13 cellular contexts compared by ENCODE assay signal in the genomic region with DNA sequence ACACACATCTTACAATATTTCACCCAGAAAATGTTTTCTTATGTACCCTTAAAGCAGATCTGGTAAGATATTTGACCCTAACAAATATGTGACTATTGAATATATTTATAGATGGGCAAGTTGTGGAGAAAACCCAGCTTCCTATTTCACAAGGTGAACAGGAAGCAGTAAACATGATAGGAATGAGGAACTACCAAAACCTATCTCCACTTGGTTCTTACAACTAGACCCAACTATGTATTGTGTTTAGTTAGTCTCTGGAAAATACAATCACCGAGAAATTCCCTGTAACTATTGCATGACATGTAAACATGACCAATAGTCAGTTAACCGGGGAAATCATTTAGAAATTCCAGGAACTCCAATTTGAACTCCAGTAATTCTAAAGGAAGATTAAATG.
"Had no signal": no experiment of that assay in that cellular context is flagged by ENCODE, and none has a peak within 500 bp of the region (broad histone marks: within the 10 kb centered on the region; RNA-seq: fewer than 3 reads in every experiment).

No MANE protein-coding gene starts in this region.

- ATAC-seq: activated T-cell treated with anti-CD3 and anti-CD28 coated beads, Interleukin-2, amount 50 U/mL, for 4 hours; left lung; natural killer cell treated with Interleukin-12 subunit alpha and Interleukin-12 subunit beta and Interleukin-15 and Interleukin-18, amount 100 ng/mL, for 72 hours; stimulated activated naive CD8-positive, alpha-beta T cell treated with anti-CD3 and anti-CD28 coated beads, Interleukin-15, amount 100 ng/mL, for 72 hours had no signal

- DNase-seq: activated CD4-positive, alpha-beta T cell treated with anti-CD3 and anti-CD28 coated beads for 1 hour; activated CD4-positive, alpha-beta T cell treated with anti-CD3 and anti-CD28 coated beads, Interleukin-2, amount 50 U/mL, for 48 hours; activated gamma-delta T cell; activated T-cell treated with anti-CD3 and anti-CD28 coated beads, Interleukin-2, amount 50 U/mL, for 4 hours; brain microvascular endothelial cell; endodermal cell; left lung; stimulated activated CD4-positive, alpha-beta T cell treated with anti-CD3 and anti-CD28 coated beads, Interleukin-4, amount 100 ng/mL, for 1 hour; stimulated activated naive CD8-positive, alpha-beta T cell treated with anti-CD3 and anti-CD28 coated beads, Interleukin-15, amount 100 ng/mL, for 72 hours; T-helper 2 cell had no signal

- H3K4me3 ChIP-seq: esophagus muscularis mucosa, left lung, thoracic aorta had no signal
